ENCODE assay signal across 8 cellular contexts in the genomic region with DNA sequence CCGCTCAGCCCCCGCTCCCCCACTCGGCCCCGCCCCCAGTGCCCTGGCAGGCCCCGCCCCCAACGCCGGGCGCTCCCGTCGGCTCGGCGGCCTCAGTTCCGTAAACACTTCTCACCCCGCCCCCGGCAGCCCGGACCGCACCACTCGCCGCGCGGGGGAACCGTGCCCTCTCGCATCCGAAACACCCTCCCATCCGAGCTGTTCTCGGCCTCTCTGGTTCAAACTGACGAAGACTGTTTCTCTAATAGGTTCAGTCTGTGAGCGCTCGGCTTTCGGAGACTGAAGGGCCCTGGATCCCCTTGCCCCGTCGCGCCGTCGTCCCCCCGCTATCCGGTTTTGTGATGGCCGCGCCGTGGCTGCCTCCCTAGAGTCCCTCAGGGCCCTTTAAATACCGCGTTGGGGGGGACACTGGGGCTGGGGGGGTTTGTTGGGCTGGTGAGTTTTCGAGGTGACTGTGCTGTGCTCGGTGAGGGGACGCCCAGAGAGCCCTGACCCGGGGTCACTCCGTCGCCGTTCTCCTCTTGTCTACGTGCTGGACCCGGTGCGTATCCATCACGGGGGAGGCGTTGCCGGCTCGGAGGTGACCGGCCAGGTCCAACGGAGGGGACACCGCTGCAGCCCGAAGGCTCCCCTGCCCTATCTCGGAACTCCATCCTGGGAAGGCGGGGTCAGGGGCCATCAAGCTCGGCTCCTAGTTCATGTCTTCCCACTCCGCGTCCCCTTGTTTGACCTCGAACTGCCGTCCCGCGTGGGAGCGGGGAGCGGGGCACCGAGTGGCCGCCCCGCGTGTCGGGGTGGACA. TPM values are rescaled to one million over a fixed set of nuclear protein-coding genes. Genes with fewer than 3 reads are reported as not detected.
A peak's percentile ranks its signal among the peaks of the same experiment; 100 is the strongest.
DNase-seq lines count a peak whose midpoint lies in the region; ATAC-seq and TF ChIP-seq lines count a peak whose summit lies in the region.

A gene (plus strand): TSS at position 333 of the 801 bp plus-strand sequence. CDS start 8,343 bp downstream, outside the sequence.

- H3K27me3 Mint-ChIP-seq in CD4-positive, alpha-beta T cell = no peaks in the 10 kb centered on the region
- H3K27me3 Mint-ChIP-seq in mesothelial cell of epicardium (ENCODE audit: low read depth) = no peaks in the 10 kb centered on the region

- peaks cover 46% of the 10 kb centered on the region for H3K36me3 Mint-ChIP-seq in CD4-positive, alpha-beta T cell (ENCODE audit: low read depth)
- no peaks in the 10 kb centered on the region for H3K36me3 Mint-ChIP-seq in mesothelial cell of epicardium

- CTCF ChIA-PET in CD4-positive, alpha-beta T cell (lab: Charles Lee) = interaction anchor here (0.8 to 3.5 kb wide), 9 partner anchors 9 to 1374 kb away, joined by 3 to 19 read pairs (median 4); a partner anchor contains a TSS

- in situ Hi-C loops in endometrial microvascular endothelial cells (cut with HindIII; ENCODE audit: inconsistent ontology term, low pct_unique_long_range_greater_than_20kb, low sequenced_read_pairs) = no loop called here

- H3K9me3 ChIP-seq in CD4-positive, alpha-beta T cell (ENCODE audit: control insufficient read depth, low read length) = no peaks in the 10 kb centered on the region
- H3K9me3 ChIP-seq in NT2/D1 (ENCODE audit: insufficient read depth, low read length) = no peaks in the 10 kb centered on the region

- no peaks in the 10 kb centered on the region for H3K27me3 ChIP-seq in CD4-positive, alpha-beta T cell (ENCODE audit: control insufficient read depth, insufficient read depth, low read length)
- H3K27me3 ChIP-seq in NT2/D1 (ENCODE audit: insufficient read depth, insufficient read length) = no peaks in the 10 kb centered on the region

- H3K4me1 Mint-ChIP-seq in CD4-positive, alpha-beta T cell (ENCODE audit: low read depth) = peaks cover 64% of the 10 kb centered on the region
- H3K4me1 Mint-ChIP-seq in mesothelial cell of epicardium = peaks cover 19% of the 10 kb centered on the region

- H3K4me1 ChIP-seq in NT2/D1 (ENCODE audit: insufficient read depth, insufficient read length) = peaks cover 11% of the 10 kb centered on the region

- ATAC-seq in CD4-positive, alpha-beta T cell (ENCODE audit: poor library complexity) = peak; percentile 49
- peak; percentile 70 for ATAC-seq in GM19468 (IDR thresholded peaks at IDR 0.05; ENCODE audit: extremely low read depth, unreplicated experiment)

- POLR2A ChIA-PET in CD4-positive, alpha-beta T cell (lab: Charles Lee) = interaction anchor here (0.7 to 5.8 kb wide), 39 partner anchors 7 to 1068 kb away, joined by 3 to 157 read pairs (median 5); a partner anchor contains a TSS

- peak within 1 kb of the TSS; percentile 99 for H3K27ac Mint-ChIP-seq in CD4-positive, alpha-beta T cell
- peak within 1 kb of the TSS; percentile 100 for H3K27ac Mint-ChIP-seq in mesothelial cell of epicardium

- peak within 1 kb of the TSS; percentile 100 for H3K27ac ChIP-seq in CD4-positive, alpha-beta T cell (ENCODE audit: low read depth, low read length)

- intact Hi-C loops in CD4-positive, alpha-beta T cell (cut with DNase I, micrococcal nuclease) = loop anchor here (1.0 to 10.0 kb wide), 7 partner anchors 53 to 1318 kb away; a partner anchor contains a TSS

- peak within 1 kb of the TSS; percentile 88 for H3K9ac ChIP-seq in NT2/D1 (ENCODE audit: insufficient read length, low read depth)

- peak; percentile 90 to 94 (median 92) for DNase-seq in CD4-positive, alpha-beta T cell
- DNase-seq in HS-5 (ENCODE audit: low read depth) (peak; percentile 49), NT2/D1 (ENCODE audit: low read depth, low spot score) (peak; percentile 63), mesothelial cell of epicardium (ENCODE audit: low spot score in 2 of 2, unreplicated experiment in 2 of 2) (peak; percentile 81 to 87)
- DNase-seq in activated CD8-positive, alpha-beta memory T cell treated with anti-CD3 and anti-CD28 coated beads, Interleukin-2, amount 50 U/mL, for 48 hours = peak; percentile 93
- peak; percentile 77 for DNase-seq in stimulated activated CD8-positive, alpha-beta memory T cell treated with anti-CD3 and anti-CD28 coated beads, Interleukin-15, amount 100 ng/mL, for 24 hours (ENCODE audit: low read depth)

- H3K9me3 Mint-ChIP-seq in CD4-positive, alpha-beta T cell = no peaks in the 10 kb centered on the region
- H3K9me3 Mint-ChIP-seq in mesothelial cell of epicardium = no peaks in the 10 kb centered on the region

- TF ChIP-seq CTCF in CD4-positive, alpha-beta T cell (IDR thresholded peaks at IDR 0.05) = no peak
- TF ChIP-seq CTCF in mesothelial cell of epicardium (IDR thresholded peaks at IDR 0.05; ENCODE audit: unreplicated experiment) = no peak

- H3K4me3 ChIP-seq in NT2/D1 (ENCODE audit: insufficient read length, low read depth) = peak within 1 kb of the TSS; percentile 96

- H3K4me3 Mint-ChIP-seq in CD4-positive, alpha-beta T cell = peak within 1 kb of the TSS; percentile 99
- peak within 1 kb of the TSS; percentile 94 for H3K4me3 Mint-ChIP-seq in mesothelial cell of epicardium

- no peaks in the 10 kb centered on the region for H3K36me3 ChIP-seq in NT2/D1 (ENCODE audit: insufficient read depth, insufficient read length, low read length)

RNA-seq across cellular contexts. Expression of the gene that starts here (rescaled TPM):
- total RNA-seq in CD4-positive, alpha-beta T cell = 100 to 1,000 TPM; 139 to 144 TPM
- total RNA-seq in endometrial microvascular endothelial cells (ENCODE audit: inconsistent ontology term) = 10.8 TPM
- total RNA-seq in mesothelial cell of epicardium = 21.7 to 24.3 TPM (median 22.4 TPM) in 3 replicates

Comparison
In these comparisons a context has a peak if more than half of its experiments do, and no peak if none do; other contexts are left out.
1. Peak in every context shown above with its lines: DNase-seq, ATAC-seq, H3K4me3 ChIP-seq and H3K27ac ChIP-seq.